In the genomic region with DNA sequence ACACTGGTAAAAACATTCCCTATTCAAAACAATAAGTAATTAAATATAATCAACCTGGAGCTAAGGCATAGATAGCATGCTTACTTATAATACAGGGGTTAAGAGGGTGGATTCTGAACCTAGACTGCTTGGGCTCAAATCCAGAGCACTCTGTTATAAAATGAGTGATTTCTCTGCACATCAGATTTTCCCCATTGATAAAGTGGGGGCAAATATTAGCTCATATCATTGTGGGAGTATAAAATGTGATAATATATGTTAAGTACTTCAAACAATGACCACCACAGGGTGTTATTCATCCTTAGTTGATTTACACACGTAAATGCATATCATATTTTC, we compare ENCODE assay signal across 14 cellular contexts.
DNase-seq lines count a peak whose midpoint lies in the region; ATAC-seq and TF ChIP-seq lines count a peak whose summit lies in the region.
"Had no signal": no experiment of that assay in that cellular context is flagged by ENCODE, and none has a peak within 500 bp of the region (broad histone marks: within the 10 kb centered on the region; RNA-seq: fewer than 3 reads in every experiment).

No MANE protein-coding gene starts in this region.

- H4K8ac ChIP-seq in trophoblast cell (ENCODE audit: low read depth, low read length), result no peak overlapping the region

- H3K18ac ChIP-seq in trophoblast cell (ENCODE audit: low read length), result no peak overlapping the region

- no peak overlapping the region for H4K91ac ChIP-seq in trophoblast cell (ENCODE audit: low read depth, low read length)

- H2AFZ ChIP-seq in PC-3 (ENCODE audit: low read length), result no peak overlapping the region
- peak overlapping the region; percentile 37 for H2AFZ ChIP-seq in SU-DHL-6 (ENCODE audit: low read depth, low read length, severe bottlenecking)
- H2AFZ ChIP-seq in trophoblast cell (ENCODE audit: insufficient read depth, low read length, poor library complexity), result no peak overlapping the region

- no peak overlapping the region for H2AK5ac ChIP-seq in trophoblast cell (ENCODE audit: low read length)

- H4K20me1 ChIP-seq in PC-3 (ENCODE audit: low read length) (no peaks in the 10 kb centered on the region), SU-DHL-6 (ENCODE audit: low read depth, low read length) (no peaks in the 10 kb centered on the region)

- no peaks in the 10 kb centered on the region for H3K9me3 ChIP-seq in PC-3 (ENCODE audit: low read length)
- H3K9me3 ChIP-seq in SU-DHL-6 (ENCODE audit: insufficient read depth, low read length), result no peaks in the 10 kb centered on the region
- H3K9me3 ChIP-seq in trophoblast cell (ENCODE audit: insufficient read depth, low read depth, low read length), result no peaks in the 10 kb centered on the region
- H3K9me3 ChIP-seq in heart right ventricle, result peaks cover 0 to 6% (median 0%) of the 10 kb centered on the region in 11 donors
- H3K9me3 ChIP-seq: BE2C, HAP-1 had no signal

- no peaks in the 10 kb centered on the region for H3K9me3 Mint-ChIP-seq in Calu3 (ENCODE audit: low read depth, unreplicated experiment)

- H3K9ac ChIP-seq in PC-3 (ENCODE audit: low read length) (peak overlapping the region; percentile 51), SU-DHL-6 (ENCODE audit: low read length) (no peak overlapping the region), trophoblast cell (ENCODE audit: low read length) (no peak overlapping the region)

- H3K23ac ChIP-seq in trophoblast cell (ENCODE audit: low read length), result no peak overlapping the region

- H3K36me3 Mint-ChIP-seq in Calu3 (ENCODE audit: insufficient read depth, unreplicated experiment), result no peaks in the 10 kb centered on the region
- H3K36me3 Mint-ChIP-seq: CD4-positive, CD25-positive, alpha-beta regulatory T cell; CD8-positive, alpha-beta memory T cell had no signal

- BruUV-seq in Calu3 (replicated peaks; lab: Mats Ljungman, UMichigan), result no TSS peak
- BruUV-seq in PC-3 (replicated peaks; lab: Mats Ljungman, UMichigan), result no TSS peak

- H3K36me3 ChIP-seq in PC-3 (ENCODE audit: low read depth, low read length), result no peaks in the 10 kb centered on the region
- H3K36me3 ChIP-seq in SU-DHL-6 (ENCODE audit: low read length), result no peaks in the 10 kb centered on the region
- no peaks in the 10 kb centered on the region for H3K36me3 ChIP-seq in trophoblast cell (ENCODE audit: control insufficient read depth in 1 of 2, insufficient read depth in 2 of 2, low read length in 2 of 2)
- H3K36me3 ChIP-seq in heart right ventricle, result no peaks in the 10 kb centered on the region
- H3K36me3 ChIP-seq: BE2C, HAP-1 had no signal

- POLR2A ChIA-PET in PC-3 (lab: Charles Lee; ENCODE audit: unreplicated experiment), result no interaction called here

- ATAC-seq in PC-3 (peak; percentile 55), heart right ventricle (no peak), GM19397 (IDR thresholded peaks at IDR 0.05; ENCODE audit: unreplicated experiment) (no peak)

- no CpG with 5 or more reads among the region's 1 CpG for WGBS in trophoblast cell (ENCODE audit: extremely low coverage, insufficient coverage, insufficient read length)
- 73 to 78% methylated on average over 1 of the region's 1 CpG for WGBS in heart right ventricle, 2 donors

- H3K4me3 Mint-ChIP-seq in Calu3 (ENCODE audit: low read depth, unreplicated experiment), result no peak overlapping the region
- H3K4me3 Mint-ChIP-seq: CD4-positive, CD25-positive, alpha-beta regulatory T cell; CD8-positive, alpha-beta memory T cell had no signal

- DNase-seq in Calu3 (no peak), PC-3 (peak; percentile 63), trophoblast cell (no peak), NCI-H1105 (lab: John Stamatoyannopoulos, UW) (no peak), heart right ventricle (no peak)
- DNase-seq: ACHN; BE2C; C1 segment of cervical spinal cord; CD4-positive, CD25-positive, alpha-beta regulatory T cell; CD8-positive, alpha-beta memory T cell; COR-L47 had no signal

- peaks cover 5% of the 10 kb centered on the region for H3K79me1 ChIP-seq in trophoblast cell (ENCODE audit: low read length)

- H4K12ac ChIP-seq in trophoblast cell (ENCODE audit: low read depth, low read length), result no peak overlapping the region

- H3K27ac Mint-ChIP-seq in Calu3 (ENCODE audit: unreplicated experiment), result peak overlapping the region; percentile 40
- H3K27ac Mint-ChIP-seq: CD4-positive, CD25-positive, alpha-beta regulatory T cell; CD8-positive, alpha-beta memory T cell had no signal

- no peaks in the 10 kb centered on the region for H3K9me2 ChIP-seq in PC-3 (replicated peaks; ENCODE audit: low read length)
- H3K9me2 ChIP-seq in SU-DHL-6 (replicated peaks; ENCODE audit: insufficient read depth, low read length), result no peaks in the 10 kb centered on the region

- H3K4ac ChIP-seq in trophoblast cell (ENCODE audit: low read depth, low read length), result no peak overlapping the region

- no peak overlapping the region for H3K14ac ChIP-seq in trophoblast cell (ENCODE audit: low read length)

- TF ChIP-seq CTCF in Calu3 (IDR thresholded peaks at IDR 0.05; ENCODE audit: unreplicated experiment) (no peak), PC-3 (conservative IDR thresholded peaks at IDR 0.05; ENCODE audit: low read depth, low read length) (no peak), SU-DHL-6 (IDR thresholded peaks at IDR 0.05; ENCODE audit: insufficient read depth, low read length, poor library complexity, severe bottlenecking) (no peak), heart right ventricle (IDR thresholded peaks at IDR 0.05) (no peak)

- H3F3A ChIP-seq in PC-3 (ENCODE audit: low read length, unreplicated experiment) (peaks cover 4% of the 10 kb centered on the region), SU-DHL-6 (ENCODE audit: insufficient read depth) (no peaks in the 10 kb centered on the region)

- no peaks in the 10 kb centered on the region for H3K79me2 ChIP-seq in PC-3 (ENCODE audit: low read length)
- H3K79me2 ChIP-seq in SU-DHL-6 (ENCODE audit: insufficient read depth, low read length), result no peaks in the 10 kb centered on the region
- H3K79me2 ChIP-seq in trophoblast cell (ENCODE audit: control insufficient read depth, insufficient read depth, low read length, poor library complexity), result no peaks in the 10 kb centered on the region

- H3K27ac ChIP-seq in PC-3 (ENCODE audit: low read length), result peak overlapping the region; percentile 100
- H3K27ac ChIP-seq in SU-DHL-6 (ENCODE audit: low read depth, low read length), result no peak overlapping the region
- peak overlapping the region; percentile 91 for H3K27ac ChIP-seq in trophoblast cell (ENCODE audit: low read depth, low read length)
- no peak overlapping the region for H3K27ac ChIP-seq in heart right ventricle

- H3K27me3 Mint-ChIP-seq in Calu3 (ENCODE audit: unreplicated experiment), result no peaks in the 10 kb centered on the region
- H3K27me3 Mint-ChIP-seq: CD4-positive, CD25-positive, alpha-beta regulatory T cell had no signal

- intact Hi-C loops in Calu3 (cut with micrococcal nuclease; ENCODE audit: unreplicated experiment) (no loop called here), PC-3 (cut with micrococcal nuclease) (loop anchor here (1.0 to 5.0 kb wide), 3 partner anchors 49 to 124 kb away; no protein-coding TSS in a partner anchor), heart right ventricle (cut with DNase I) (no loop called here)

- H3K4me2 ChIP-seq in PC-3 (ENCODE audit: low read length) (peak overlapping the region; percentile 56), SU-DHL-6 (ENCODE audit: low read depth, low read length, poor library complexity, severe bottlenecking) (no peak overlapping the region), trophoblast cell (ENCODE audit: low read length) (no peak overlapping the region)

- CTCF ChIA-PET in Calu3 (lab: Charles Lee), result interaction anchor here (0.5 kb wide), 1 partner anchor 11 kb away, joined by 3 read pairs; no protein-coding TSS in a partner anchor
- CTCF ChIA-PET in PC-3 (lab: Charles Lee), result interaction anchor here (0.6 kb wide), 1 partner anchor 124 kb away, joined by 3 read pairs; no protein-coding TSS in a partner anchor

- H3K27me3 ChIP-seq in PC-3 (ENCODE audit: low read length) (no peaks in the 10 kb centered on the region), SU-DHL-6 (ENCODE audit: low read length) (no peaks in the 10 kb centered on the region), trophoblast cell (ENCODE audit: insufficient read depth, low read length) (no peaks in the 10 kb centered on the region), heart right ventricle (no peaks in the 10 kb centered on the region)
- H3K27me3 ChIP-seq: BE2C had no signal

- peaks cover 24% of the 10 kb centered on the region for H3K4me1 Mint-ChIP-seq in Calu3 (ENCODE audit: low read depth, unreplicated experiment)
- H3K4me1 Mint-ChIP-seq: CD4-positive, CD25-positive, alpha-beta regulatory T cell; CD8-positive, alpha-beta memory T cell had no signal

- H3K4me3 ChIP-seq in PC-3 (ENCODE audit: low read length) (no peak overlapping the region), SU-DHL-6 (ENCODE audit: insufficient read depth, low read length, poor library complexity, severe bottlenecking) (no peak overlapping the region), trophoblast cell (ENCODE audit: low read depth, low read length) (no peak overlapping the region), heart right ventricle (no peak overlapping the region)
- H3K4me3 ChIP-seq: HAP-1 had no signal

- peak overlapping the region; percentile 21 for H2BK5ac ChIP-seq in trophoblast cell (ENCODE audit: low read depth, low read length, poor library complexity)

- peak overlapping the region; percentile 60 for H2BK120ac ChIP-seq in trophoblast cell (ENCODE audit: insufficient read depth, low read length, poor library complexity)

- H2BK12ac ChIP-seq in trophoblast cell (ENCODE audit: low read length), result no peak overlapping the region

- peaks cover 36% of the 10 kb centered on the region for H3K4me1 ChIP-seq in PC-3 (ENCODE audit: insufficient read depth, low read length)
- peaks cover 2 to 3% of the 10 kb centered on the region in 2 experiments for H3K4me1 ChIP-seq in trophoblast cell (ENCODE audit: control insufficient read depth in 1 of 2, insufficient read depth in 2 of 2, low read length in 2 of 2)
- no peaks in the 10 kb centered on the region for H3K4me1 ChIP-seq in heart right ventricle
- H3K4me1 ChIP-seq: BE2C had no signal

Comparison
In these comparisons a context has a peak if more than half of its experiments do, and no peak if none do; other contexts are left out.
1. H3K27ac ChIP-seq: peak in PC-3 (single experiment) and trophoblast cell (single experiment); none in SU-DHL-6 (single experiment) and heart right ventricle (0 of 10).